ENCODE assay signal across 25 cellular contexts in genomic region chr3:183808355-183808754, GRCh38.
"Had no signal": no experiment of that assay in that cellular context is flagged by ENCODE, and none has a peak within 500 bp of the region (broad histone marks: within the 10 kb centered on the region; RNA-seq: fewer than 3 reads in every experiment).

No MANE protein-coding gene starts in this region.

- H3K9me3 ChIP-seq: left ventricle myocardium inferior, ovary, psoas muscle, sigmoid colon, testis, transverse colon had no signal

- ATAC-seq: activated CD4-positive, alpha-beta T cell treated with anti-CD3 and anti-CD28 coated beads for 36 hours; activated CD8-positive, alpha-beta memory T cell treated with anti-CD3 and anti-CD28 coated beads, Interleukin-2, amount 10 ng/mL, durations not matched to agents 7 days and 5 days; activated CD8-positive, alpha-beta T cell treated with anti-CD3 and anti-CD28 coated beads, Interleukin-2, amount 10 ng/mL, durations not matched to agents 7 days and 5 days; activated T-cell treated with anti-CD3 and anti-CD28 coated beads, Interleukin-2, amount 50 U/mL, for 72 hours; natural killer cell treated with Interleukin-12 subunit alpha and Interleukin-12 subunit beta and Interleukin-15 and Interleukin-18, amount 100 ng/mL, for 72 hours had no signal

- H3K27me3 ChIP-seq: cardiac muscle cell, ovary, sigmoid colon, testis, transverse colon had no signal

- DNase-seq: activated B cell treated with CpG ODN at 0.5 μM for 24 hours; activated CD4-positive, alpha-beta T cell treated with anti-CD3 and anti-CD28 coated beads for 36 hours; activated CD8-positive, alpha-beta memory T cell treated with anti-CD3 and anti-CD28 coated beads, Interleukin-2, amount 10 ng/mL, durations not matched to agents 7 days and 5 days; activated CD8-positive, alpha-beta T cell treated with anti-CD3 and anti-CD28 coated beads, Interleukin-2, amount 10 ng/mL, durations not matched to agents 7 days and 5 days; activated effector memory CD4-positive, alpha-beta T cell treated with Interleukin-2 at 50 U/mL for 16 hours; activated naive CD4-positive, alpha-beta T cell treated with Interleukin-2 at 50 U/mL for 16 hours; activated T-cell treated with anti-CD3 and anti-CD28 coated beads, Interleukin-2, amount 50 U/mL, for 72 hours; cortex of kidney; kidney glomerular epithelial cell; left ventricle myocardium inferior; mesendoderm; ovary; psoas muscle; sigmoid colon; stimulated activated CD4-positive, alpha-beta T cell treated with anti-CD3 and anti-CD28 coated beads, Interleukin-1b, Interleukin-23, amount 100 ng/mL, for 48 hours; stimulated activated CD4-positive, alpha-beta T cell treated with anti-CD3 and anti-CD28 coated beads, Interleukin-4, amount 100 ng/mL, for 4 hours; stimulated activated CD8-positive, alpha-beta memory T cell treated with anti-CD3 and anti-CD28 coated beads, Interleukin-4, amount 100 ng/mL, for 48 hours; stimulated activated naive CD4-positive, alpha-beta T cell; T-helper 2 cell; testis; transverse colon had no signal

- H3K27ac ChIP-seq: cardiac muscle cell, left ventricle myocardium inferior, ovary, psoas muscle, sigmoid colon, testis, transverse colon had no signal

- H3K4me1 ChIP-seq: left ventricle myocardium inferior, sigmoid colon, testis, transverse colon had no signal

- H3K4me3 ChIP-seq: cardiac muscle cell, left ventricle myocardium inferior, lung, ovary, psoas muscle, sigmoid colon, smooth muscle cell, testis, transverse colon had no signal

- H3K4me2 ChIP-seq: smooth muscle cell had no signal

- H3K36me3 ChIP-seq: ovary had no signal
